In the genomic region with DNA sequence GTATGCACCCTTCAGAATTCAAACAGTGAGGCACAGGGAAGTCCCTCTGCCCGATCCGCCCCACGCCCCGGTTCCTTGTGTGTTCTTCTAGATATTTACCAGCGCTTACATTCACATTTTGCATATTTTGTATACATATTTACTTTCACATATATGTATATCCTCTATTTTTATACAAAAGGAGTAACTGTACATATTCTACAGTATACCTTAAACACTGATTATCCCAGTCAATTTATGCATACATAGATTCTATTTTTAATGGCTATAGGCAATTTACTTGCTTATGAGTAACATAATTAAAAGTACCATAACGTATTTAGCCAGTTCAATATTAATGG, we compare ENCODE assay signal across 8 cellular contexts. TPM values are rescaled to one million over a fixed set of nuclear protein-coding genes. Genes with fewer than 3 reads are reported as not detected.
DNase-seq lines count a peak whose midpoint lies in the region; ATAC-seq and TF ChIP-seq lines count a peak whose summit lies in the region.

No MANE protein-coding gene starts in this region.

- H4K20me1 ChIP-seq in PC-9 (ENCODE audit: insufficient read depth) = no peaks in the 10 kb centered on the region

- H3K27me3 Mint-ChIP-seq in Caco-2 (ENCODE audit: insufficient read depth, unreplicated experiment) (no peaks in the 10 kb centered on the region), endodermal cell (ENCODE audit: insufficient read depth) (no peaks in the 10 kb centered on the region)

- BruUV-seq in Caco-2 (replicated peaks; lab: Mats Ljungman, UMichigan) = no TSS peak
- BruUV-seq in PC-9 (replicated peaks; lab: Mats Ljungman, UMichigan) = no TSS peak

- H2AFZ ChIP-seq in PC-9 (peak overlapping the region; percentile 100; the same call in 1 of the 2 replicates), parathyroid adenoma (peak overlapping the region; percentile 96)

- WGBS in endodermal cell (ENCODE audit: insufficient coverage in 1 of 2, insufficient read length in 1 of 2), 2 experiments = 13% methylated on average over 6 of the region's 6 CpGs; no CpG with 5 or more reads in 1 of the 2 experiments

- no peaks in the 10 kb centered on the region for H3F3A ChIP-seq in PC-9 (ENCODE audit: insufficient read depth, low read depth)

- intact Hi-C loops in Caco-2 (cut with micrococcal nuclease; ENCODE audit: unreplicated experiment) (loop anchor here (1.0 kb wide), 1 partner anchor 43 kb away; a partner anchor contains a TSS), PC-9 (cut with micrococcal nuclease; ENCODE audit: unreplicated experiment) (no loop called here)

- H3K4me3 Mint-ChIP-seq in Caco-2 (ENCODE audit: unreplicated experiment) (peak overlapping the region; percentile 93), endodermal cell (peak overlapping the region; percentile 97)

- no peaks in the 10 kb centered on the region for H3K27me3 ChIP-seq in Caco-2 (replicated peaks; ENCODE audit: control insufficient read depth, insufficient read depth, low read length)
- no peaks in the 10 kb centered on the region for H3K27me3 ChIP-seq in PC-9 (ENCODE audit: insufficient read depth, low read depth)
- H3K27me3 ChIP-seq in endodermal cell (ENCODE audit: control insufficient read depth, insufficient read depth, low read length, poor library complexity, severe bottlenecking) = no peaks in the 10 kb centered on the region
- no peaks in the 10 kb centered on the region for H3K27me3 ChIP-seq in parathyroid adenoma (ENCODE audit: control insufficient read depth, insufficient read depth, low read length)

- H3K4me3 ChIP-seq in Caco-2 (ENCODE audit: low read depth, low read length) (peak overlapping the region; percentile 94), PC-9 (peak overlapping the region; percentile 70; the same call in 1 of the 2 replicates), endodermal cell (ENCODE audit: low read length) (peak overlapping the region; percentile 92), parathyroid adenoma (ENCODE audit: low read depth, low read length) (peak overlapping the region; percentile 96)

- H3K9me3 ChIP-seq in Caco-2 (no peaks in the 10 kb centered on the region), PC-9 (ENCODE audit: insufficient read depth, low read depth) (no peaks in the 10 kb centered on the region), endodermal cell (ENCODE audit: control insufficient read depth, low read length) (no peaks in the 10 kb centered on the region), parathyroid adenoma (ENCODE audit: control insufficient read depth, low read length) (no peaks in the 10 kb centered on the region)

- peaks cover 1% of the 10 kb centered on the region; the same call in 1 of the 2 replicates for H3K36me3 ChIP-seq in Caco-2 (ENCODE audit: control insufficient read depth, insufficient read depth, low read length)
- H3K36me3 ChIP-seq in PC-9 (ENCODE audit: low read depth) = peaks cover 13% of the 10 kb centered on the region
- peaks cover 16% of the 10 kb centered on the region for H3K36me3 ChIP-seq in endodermal cell (ENCODE audit: control insufficient read depth, insufficient read depth, low read length)
- H3K36me3 ChIP-seq in parathyroid adenoma (ENCODE audit: control insufficient read depth, insufficient read depth, low read length) = no peaks in the 10 kb centered on the region

- peaks cover 6% of the 10 kb centered on the region for H3K4me1 Mint-ChIP-seq in Caco-2 (ENCODE audit: low read depth, unreplicated experiment)
- peaks cover 5% of the 10 kb centered on the region for H3K4me1 Mint-ChIP-seq in endodermal cell

- H3K9me2 ChIP-seq in PC-9 (ENCODE audit: insufficient read depth) = no peaks in the 10 kb centered on the region

- no peaks in the 10 kb centered on the region for H3K9me3 Mint-ChIP-seq in Caco-2 (ENCODE audit: unreplicated experiment)
- no peaks in the 10 kb centered on the region for H3K9me3 Mint-ChIP-seq in endodermal cell

- H3K36me3 Mint-ChIP-seq in Caco-2 (ENCODE audit: insufficient read depth, unreplicated experiment) = no peaks in the 10 kb centered on the region
- H3K36me3 Mint-ChIP-seq in endodermal cell (ENCODE audit: low read depth) = peaks cover 17% of the 10 kb centered on the region

- peak overlapping the region; percentile 89 for H3K27ac Mint-ChIP-seq in Caco-2 (ENCODE audit: unreplicated experiment)
- H3K27ac Mint-ChIP-seq in endodermal cell = no peak overlapping the region

- H3K9ac ChIP-seq in endodermal cell (ENCODE audit: extremely low read depth, low read length, poor library complexity, severe bottlenecking) (no peak overlapping the region), parathyroid adenoma (no peak overlapping the region)

- H3K79me2 ChIP-seq in PC-9 (ENCODE audit: low read depth) (peaks cover 24% of the 10 kb centered on the region), parathyroid adenoma (peaks cover 10% of the 10 kb centered on the region)

- DNase-seq in Caco-2 (no peak), PC-9 (no peak), endodermal cell (no peak), NCI-H2196 (lab: John Stamatoyannopoulos, UW; ENCODE audit: unreplicated experiment) (no peak), pons (ENCODE audit: low spot score) (no peak)

- TF ChIP-seq CTCF in Caco-2 (IDR thresholded peaks at IDR 0.05; ENCODE audit: insufficient read depth in 1 of 2, low read depth in 1 of 2, low read length in 1 of 2, severe bottlenecking in 1 of 2, unreplicated experiment in 1 of 2) (no peak), PC-9 (conservative IDR thresholded peaks at IDR 0.05) (peak; percentile 55; the same call in 1 of the 2 replicates), endodermal cell (conservative IDR thresholded peaks at IDR 0.05) (no peak), parathyroid adenoma (IDR thresholded peaks at IDR 0.05) (no peak)

- H3K4me2 ChIP-seq in PC-9 = peak overlapping the region; percentile 89
- H3K4me2 ChIP-seq in parathyroid adenoma (ENCODE audit: low read length) = peak overlapping the region; percentile 90

- CTCF ChIA-PET in Caco-2 (lab: Charles Lee) = no interaction called here
- CTCF ChIA-PET in PC-9 (lab: Charles Lee) = interaction anchor here (0.6 to 0.7 kb wide), 2 partner anchors 59 to 65 kb away, joined by 5 read pairs; no protein-coding TSS in a partner anchor

- no peak for ATAC-seq in HG03097 (IDR thresholded peaks at IDR 0.05; ENCODE audit: low FRiP score, unreplicated experiment)
- ATAC-seq in HG03095 (IDR thresholded peaks at IDR 0.05; ENCODE audit: unreplicated experiment) = no peak

- no peak overlapping the region for H3K27ac ChIP-seq in PC-9
- no peak overlapping the region for H3K27ac ChIP-seq in endodermal cell (ENCODE audit: low read depth, low read length)
- H3K27ac ChIP-seq in parathyroid adenoma = peak overlapping the region; percentile 78

- H3K4me1 ChIP-seq in Caco-2 = peaks cover 5% of the 10 kb centered on the region; the same call in 1 of the 2 replicates
- H3K4me1 ChIP-seq in PC-9 (replicated peaks; ENCODE audit: insufficient read depth) = peaks cover 22% of the 10 kb centered on the region
- H3K4me1 ChIP-seq in endodermal cell (ENCODE audit: control insufficient read depth, insufficient read depth, low read length) = no peaks in the 10 kb centered on the region
- H3K4me1 ChIP-seq in parathyroid adenoma = no peaks in the 10 kb centered on the region

- POLR2A ChIA-PET in Caco-2 (lab: Charles Lee) = interaction anchor here (0.9 kb wide), 1 partner anchor 216 kb away, joined by 3 read pairs; no protein-coding TSS in a partner anchor
- POLR2A ChIA-PET in PC-9 (lab: Charles Lee; ENCODE audit: unreplicated experiment) = no interaction called here

RNA-seq across cellular contexts. Expression of a gene that starts 0.3 kb away (rescaled TPM):
- 23.8 and 24.3 TPM in 2 replicates for total RNA-seq in Caco-2 (2022)
- 18.8 and 24.1 TPM in 2 replicates for total RNA-seq in PC-9 (2021)
- 10 to 100 TPM; 18.8 to 23.0 TPM for total RNA-seq in endodermal cell
- polyA plus RNA-seq in endodermal cell (2013, experiment 1 of 2) = 23.2 TPM
- polyA plus RNA-seq in endodermal cell (2013, experiment 2 of 2) = 20.8 TPM

RNA-seq across cellular contexts. Expression of a gene that starts 3.8 kb away (rescaled TPM):
- total RNA-seq in Caco-2 (2022) (not detected in 2 replicates), PC-9 (2021) (not detected in 2 replicates), endodermal cell (not detected)
- polyA plus RNA-seq in endodermal cell (2013, experiment 1 of 2) = not detected
- polyA plus RNA-seq in endodermal cell (2013, experiment 2 of 2) = not detected

RNA-seq across cellular contexts. Expression of a gene that starts 43.1 kb away (rescaled TPM):
- 42.1 and 48.8 TPM in 2 replicates for total RNA-seq in Caco-2 (2022)
- total RNA-seq in PC-9 (2021) = 20.4 and 33.8 TPM in 2 replicates
- total RNA-seq in endodermal cell = 10 to 100 TPM; 37.9 to 42.7 TPM
- polyA plus RNA-seq in endodermal cell (2013, experiment 1 of 2) = 71.7 TPM
- 71.6 TPM for polyA plus RNA-seq in endodermal cell (2013, experiment 2 of 2)

RNA-seq across cellular contexts. Expression of a gene that starts 48.5 kb away (rescaled TPM):
- 49.8 and 50.1 TPM in 2 replicates for total RNA-seq in Caco-2 (2022)
- total RNA-seq in PC-9 (2021) = 42.9 and 52.2 TPM in 2 replicates
- total RNA-seq in endodermal cell = 10 to 100 TPM; 41.6 to 42.4 TPM
- polyA plus RNA-seq in endodermal cell (2013, experiment 1 of 2) = 51.0 TPM
- 54.2 TPM for polyA plus RNA-seq in endodermal cell (2013, experiment 2 of 2)
